ENCODE assay signal across 8 cellular contexts in the genomic region with DNA sequence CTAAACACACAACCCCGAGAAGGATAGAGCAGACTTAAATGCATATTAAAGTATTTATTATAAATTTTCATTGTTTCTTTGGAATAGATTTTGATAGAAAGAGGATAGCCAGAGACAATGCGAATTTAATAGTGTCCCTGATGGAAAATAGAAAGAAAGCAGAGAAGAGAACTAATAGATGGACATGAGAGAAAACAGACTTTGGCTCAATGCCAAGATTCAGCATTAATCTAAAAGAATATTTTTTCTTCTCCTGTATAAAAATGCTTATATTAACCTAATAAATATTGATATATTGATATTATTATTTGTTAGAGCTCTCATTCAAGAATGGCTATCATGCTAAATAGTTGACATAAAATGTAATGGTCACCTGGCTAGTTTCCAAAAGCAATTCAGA.
"Had no signal": no experiment of that assay in that cellular context is flagged by ENCODE, and none has a peak within 500 bp of the region (broad histone marks: within the 10 kb centered on the region; RNA-seq: fewer than 3 reads in every experiment).

No MANE protein-coding gene starts in this region.

- H3K4me3 ChIP-seq: HAP-1 had no signal

- H3K4me1 ChIP-seq: HAP-1 had no signal

- ATAC-seq: HCT116 had no signal

- FAIRE-seq: HTR-8/SVneo had no signal

- H3K9me3 ChIP-seq: HAP-1 had no signal

- H3K36me3 ChIP-seq: HAP-1 had no signal

- DNase-seq: GOT3, H7, HFFc6, Kasumi-1, KG1 had no signal
